7 cellular contexts compared by ENCODE assay signal in the genomic region with DNA sequence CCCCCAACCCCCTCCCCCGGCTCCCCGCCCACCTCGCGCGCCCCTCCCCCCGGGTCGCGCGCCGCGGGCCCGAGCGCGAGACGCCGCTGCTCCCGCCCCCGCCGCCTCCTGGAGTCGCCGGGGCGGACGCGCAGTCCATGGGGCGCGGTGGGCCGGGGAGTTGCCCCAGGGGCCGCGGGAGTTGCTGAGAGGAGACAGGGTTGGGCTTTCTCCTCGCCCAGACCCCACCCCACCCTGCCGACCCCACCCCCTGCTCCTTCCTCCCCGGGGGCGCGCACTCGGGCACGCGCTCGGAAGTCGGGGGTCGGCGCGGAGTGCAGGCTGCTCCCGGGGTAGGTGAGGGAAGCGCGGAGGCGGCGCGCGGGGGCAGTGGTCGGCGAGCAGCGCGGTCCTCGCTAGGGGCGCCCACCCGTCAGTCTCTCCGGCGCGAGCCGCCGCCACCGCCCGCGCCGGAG. TPM values are rescaled to one million over a fixed set of nuclear protein-coding genes. Genes with fewer than 3 reads are reported as not detected.
DNase-seq lines count a peak whose midpoint lies in the region; ATAC-seq, FAIRE-seq and TF ChIP-seq lines count a peak whose summit lies in the region.

A gene (plus strand): TSS at position 275 of the 455 bp plus-strand sequence. CDS start 297 bp downstream, outside the sequence.

- peaks cover 38% of the 10 kb centered on the region for H3K4me1 ChIP-seq in HUES6 (ENCODE audit: control insufficient read depth, insufficient read depth, low read length)
- H3K4me1 ChIP-seq in RWPE2 (ENCODE audit: insufficient read depth, poor library complexity, severe bottlenecking), result peaks cover 36% of the 10 kb centered on the region
- peaks cover 43 to 58% of the 10 kb centered on the region in 2 donors for H3K4me1 ChIP-seq in gastrocnemius medialis

- H3K9ac ChIP-seq in HUES6 (ENCODE audit: low read length), result peak within 1 kb of the TSS; percentile 88

- no peaks in the 10 kb centered on the region for H3K9me3 ChIP-seq in HUES6 (ENCODE audit: control insufficient read depth, insufficient read depth, low read depth, low read length)
- H3K9me3 ChIP-seq in RWPE2 (ENCODE audit: severe bottlenecking), result no peaks in the 10 kb centered on the region
- H3K9me3 ChIP-seq in iPS-18c (ENCODE audit: control insufficient read depth, insufficient read depth, low read length), result no peaks in the 10 kb centered on the region
- no peaks in the 10 kb centered on the region for H3K9me3 ChIP-seq in gastrocnemius medialis

- H3K27me3 ChIP-seq in HUES6 (ENCODE audit: control insufficient read depth, insufficient read depth, low read length), result no peaks in the 10 kb centered on the region
- no peaks in the 10 kb centered on the region for H3K27me3 ChIP-seq in RWPE2 (ENCODE audit: insufficient read depth, poor library complexity, severe bottlenecking)
- no peaks in the 10 kb centered on the region for H3K27me3 ChIP-seq in bronchial epithelial cell (ENCODE audit: control insufficient read depth, insufficient read depth, low read length)
- no peaks in the 10 kb centered on the region for H3K27me3 ChIP-seq in gastrocnemius medialis

- H3K36me3 ChIP-seq in HUES6 (ENCODE audit: control insufficient read depth, insufficient read depth, low read length) (no peaks in the 10 kb centered on the region), RWPE2 (ENCODE audit: low read depth) (peaks cover 26% of the 10 kb centered on the region), bronchial epithelial cell (ENCODE audit: control insufficient read depth, insufficient read depth, low read length) (no peaks in the 10 kb centered on the region), gastrocnemius medialis (no peaks in the 10 kb centered on the region)

- FAIRE-seq in bronchial epithelial cell (lab: Jason Lieb, UNC), result no peak

- in situ Hi-C loops in gastrocnemius medialis (cut with MboI; ENCODE audit: low sequenced_read_pairs in 4 of 4), result loop anchor here in 1 of 4 donors (10.0 kb wide), 1 partner anchor 58 kb away; no protein-coding TSS in a partner anchor

- no peak for TF ChIP-seq POLR2A in gastrocnemius medialis (IDR thresholded peaks at IDR 0.05)

- TF ChIP-seq CTCF in GM10248 (IDR thresholded peaks at IDR 0.05; ENCODE audit: control extremely low read depth, extremely low read depth, low read depth, missing control alignments), result peak; percentile 24
- no peak for TF ChIP-seq CTCF in RWPE2 (IDR thresholded peaks at IDR 0.05; ENCODE audit: poor library complexity, severe bottlenecking)
- TF ChIP-seq CTCF in bronchial epithelial cell (IDR thresholded peaks at IDR 0.05; ENCODE audit: insufficient read depth, low read length, severe bottlenecking), result no peak
- TF ChIP-seq CTCF in gastrocnemius medialis (IDR thresholded peaks at IDR 0.05 in 4 of 5, conservative IDR thresholded peaks at IDR 0.05 in 1 of 5), result no peak

- peak within 1 kb of the TSS; percentile 98 for H3K4me3 ChIP-seq in HUES6 (ENCODE audit: low read depth, low read length)
- H3K4me3 ChIP-seq in RWPE2 (ENCODE audit: severe bottlenecking), result peak within 1 kb of the TSS; percentile 87
- peak within 1 kb of the TSS; percentile 81 for H3K4me3 ChIP-seq in bronchial epithelial cell (ENCODE audit: low read depth, low read length)
- H3K4me3 ChIP-seq in iPS-18c (ENCODE audit: insufficient read depth, low read depth, low read length), result peak within 1 kb of the TSS; percentile 81
- peak within 1 kb of the TSS; percentile 76 to 91 (median 85) for H3K4me3 ChIP-seq in gastrocnemius medialis

- CTCF ChIA-PET in GM10248 (lab: Yijun Ruan, JAX), result no interaction called here

- DNase-seq in GM10248 (ENCODE audit: extremely low spot score), result peak; percentile 80
- DNase-seq in RWPE2 (ENCODE audit: low spot score), result peak; percentile 76
- no peak for DNase-seq in bronchial epithelial cell (ENCODE audit: low read depth)
- DNase-seq in gastrocnemius medialis, result peak; percentile 69 to 78

- intact Hi-C loops in gastrocnemius medialis (cut with DNase I; ENCODE audit: low total_unique reads), result loop anchor here (2.0 to 5.0 kb wide), 3 partner anchors 80 to 449 kb away; a partner anchor contains a TSS

- H3K27ac ChIP-seq in HUES6 (ENCODE audit: low read depth, low read length) (peak within 1 kb of the TSS; percentile 77), RWPE2 (ENCODE audit: poor library complexity, severe bottlenecking) (peak within 1 kb of the TSS; percentile 99), gastrocnemius medialis (peak within 1 kb of the TSS; percentile 94 to 100 (median 98))

- POLR2A ChIA-PET in GM10248 (lab: Yijun Ruan, JAX), result no interaction called here

- ATAC-seq in GM21619 (IDR thresholded peaks at IDR 0.05; ENCODE audit: unreplicated experiment), result peak; percentile 28
- peak; percentile 40 for ATAC-seq in RWPE2 (ENCODE audit: low read depth)
- ATAC-seq in gastrocnemius medialis, result peak; percentile 40

RNA-seq across cellular contexts. Expression of the gene that starts here (rescaled TPM):
- total RNA-seq in bronchial epithelial cell, result 190 and 219 TPM in 2 replicates
- total RNA-seq in gastrocnemius medialis, result 100 to 1,000 TPM in 3 of 4 donors, 10 to 100 TPM in 1; 96.1 to 161 (median 135) TPM
